Comparison of ENCODE assay signal across 24 cellular contexts in genomic region chr4:30614771-30615170, GRCh38.
"Had no signal": no experiment of that assay in that cellular context is flagged by ENCODE, and none has a peak within 500 bp of the region (broad histone marks: within the 10 kb centered on the region; RNA-seq: fewer than 3 reads in every experiment).

No MANE protein-coding gene starts in this region.

- H3K4me1 Mint-ChIP-seq: mesothelial cell of epicardium, naive B cell had no signal

- H3K4me1 ChIP-seq: gastrocnemius medialis, heart right ventricle, left lung, lower lobe of right lung had no signal

- DNase-seq: dermis blood vessel endothelial cell; dorsolateral prefrontal cortex; effector CD4-positive, alpha-beta T cell; effector memory CD4-positive, alpha-beta T cell; foreskin fibroblast; foreskin melanocyte; gastrocnemius medialis; glutamatergic neuron; head of caudate nucleus; heart right ventricle; hippocampal formation; left cardiac atrium; left lung; left ventricle myocardium superior; lower lobe of right lung; mesenchymal stem cell; mucosa of descending colon; naive B cell had no signal

- H3K4me3 Mint-ChIP-seq: mesothelial cell of epicardium, naive B cell had no signal

- H3K36me3 ChIP-seq: gastrocnemius medialis, heart right ventricle, left lung, lower lobe of right lung had no signal

- H3K9me3 ChIP-seq: gastrocnemius medialis, heart right ventricle, left lung, lower lobe of right lung, mucosa of descending colon had no signal

- H3K36me3 Mint-ChIP-seq: mesothelial cell of epicardium, naive B cell had no signal

- H3K27me3 ChIP-seq: dorsolateral prefrontal cortex, gastrocnemius medialis, heart right ventricle, left lung had no signal

- FAIRE-seq: colon, endothelial cell of umbilical vein, islet of Langerhans, keratinocyte had no signal

- ATAC-seq: gastrocnemius medialis, heart right ventricle, left cardiac atrium, left lung, left ventricle myocardium superior, lower lobe of right lung, mucosa of descending colon had no signal

- H3K27me3 Mint-ChIP-seq: naive B cell had no signal

- H3K27ac ChIP-seq: coronary artery, dorsolateral prefrontal cortex, gastrocnemius medialis, heart right ventricle, left lung, lower lobe of right lung had no signal

- H3K9me3 Mint-ChIP-seq: mesothelial cell of epicardium had no signal

- H3K27ac Mint-ChIP-seq: mesothelial cell of epicardium, naive B cell had no signal

- H3K4me3 ChIP-seq: coronary artery, dorsolateral prefrontal cortex, gastrocnemius medialis, heart right ventricle, left lung, lower lobe of right lung, mucosa of descending colon had no signal
